Comparison of ENCODE assay signal across 23 cellular contexts in genomic region chr12:3810016-3810370, GRCh38. TPM values are rescaled to one million over a fixed set of nuclear protein-coding genes. Genes with fewer than 3 reads are reported as not detected.
DNase-seq lines count a peak whose midpoint lies in the region; ATAC-seq, FAIRE-seq and TF ChIP-seq lines count a peak whose summit lies in the region.
"Had no signal": no experiment of that assay in that cellular context is flagged by ENCODE, and none has a peak within 500 bp of the region (broad histone marks: within the 10 kb centered on the region; RNA-seq: fewer than 3 reads in every experiment).

No MANE protein-coding gene starts in this region.

- peak; percentile 9 for FAIRE-seq in urothelium cell line (lab: Jason Lieb, UNC)
- FAIRE-seq: A549, GM12892, GM18507, H54, K562 had no signal

- no peak for DNase-seq in activated naive CD4-positive, alpha-beta T cell treated with anti-CD3 and anti-CD28 coated beads, Interleukin-2, amount 10 ng/mL, durations not matched to agents 7 days and 5 days
- DNase-seq in activated B cell treated with CpG ODN at 0.5 μM for 24 hours (no peak), memory B cell (ENCODE audit: low spot score in 2 of 2) (no peak), urothelium cell line (ENCODE audit: low spot score) (no peak), WERI-Rb-1 (no peak)
- DNase-seq: AML-193; CD4-positive, alpha-beta memory T cell; DMS153; DMS79; GDM1; GM23248; HFFc6 had no signal

- peaks cover 5% of the 10 kb centered on the region; the same call in 1 of the 2 replicates for H3K36me3 ChIP-seq in WERI-Rb-1

- CTCF ChIA-PET in activated naive CD4-positive, alpha-beta T cell treated with anti-CD3 and anti-CD28 coated beads, Interleukin-2, amount 10 ng/mL, durations not matched to agents 7 days and 5 days (lab: Charles Lee), result interaction anchor here (7.9 kb wide), 1 partner anchor 511 kb away, joined by 84 read pairs; no protein-coding TSS in a partner anchor
- CTCF ChIA-PET in activated B cell treated with CpG ODN at 0.5 μM for 24 hours (lab: Charles Lee), result no interaction called here

- H3K4me3 Mint-ChIP-seq in activated naive CD4-positive, alpha-beta T cell treated with anti-CD3 and anti-CD28 coated beads, Interleukin-2, amount 50 U/mL, for 24 hours, result no peak overlapping the region
- no peak overlapping the region for H3K4me3 Mint-ChIP-seq in activated naive CD4-positive, alpha-beta T cell treated with anti-CD3 and anti-CD28 coated beads, Interleukin-2, amount 10 ng/mL, durations not matched to agents 7 days and 5 days
- no peak overlapping the region for H3K4me3 Mint-ChIP-seq in activated B cell treated with CpG ODN at 0.5 μM for 24 hours
- H3K4me3 Mint-ChIP-seq in memory B cell, result no peak overlapping the region
- H3K4me3 Mint-ChIP-seq: CD4-positive, alpha-beta memory T cell; HFFc6 had no signal

- no peaks in the 10 kb centered on the region for H3K9me3 ChIP-seq in WERI-Rb-1 (ENCODE audit: severe bottlenecking)
- H3K9me3 ChIP-seq: A549 had no signal

- peaks cover 34% of the 10 kb centered on the region for H3K4me1 Mint-ChIP-seq in activated naive CD4-positive, alpha-beta T cell treated with anti-CD3 and anti-CD28 coated beads, Interleukin-2, amount 50 U/mL, for 24 hours
- H3K4me1 Mint-ChIP-seq in activated naive CD4-positive, alpha-beta T cell treated with anti-CD3 and anti-CD28 coated beads, Interleukin-2, amount 10 ng/mL, durations not matched to agents 7 days and 5 days, result peaks cover 2% of the 10 kb centered on the region
- H3K4me1 Mint-ChIP-seq in activated B cell treated with CpG ODN at 0.5 μM for 24 hours (peaks cover 7% of the 10 kb centered on the region), memory B cell (peaks cover 5% of the 10 kb centered on the region)

- no peak overlapping the region for H3K4me3 ChIP-seq in WERI-Rb-1 (ENCODE audit: low read depth, low read length)
- H3K4me3 ChIP-seq: A549, GM23248, K562 had no signal

- H3K27me3 Mint-ChIP-seq in activated naive CD4-positive, alpha-beta T cell treated with anti-CD3 and anti-CD28 coated beads, Interleukin-2, amount 50 U/mL, for 24 hours, result no peaks in the 10 kb centered on the region
- no peaks in the 10 kb centered on the region for H3K27me3 Mint-ChIP-seq in activated naive CD4-positive, alpha-beta T cell treated with anti-CD3 and anti-CD28 coated beads, Interleukin-2, amount 10 ng/mL, durations not matched to agents 7 days and 5 days
- no peaks in the 10 kb centered on the region for H3K27me3 Mint-ChIP-seq in activated B cell treated with CpG ODN at 0.5 μM for 24 hours
- no peaks in the 10 kb centered on the region for H3K27me3 Mint-ChIP-seq in memory B cell
- H3K27me3 Mint-ChIP-seq: CD4-positive, alpha-beta memory T cell had no signal

- H3K9me3 Mint-ChIP-seq in activated naive CD4-positive, alpha-beta T cell treated with anti-CD3 and anti-CD28 coated beads, Interleukin-2, amount 50 U/mL, for 24 hours, result no peaks in the 10 kb centered on the region
- no peaks in the 10 kb centered on the region for H3K9me3 Mint-ChIP-seq in activated naive CD4-positive, alpha-beta T cell treated with anti-CD3 and anti-CD28 coated beads, Interleukin-2, amount 10 ng/mL, durations not matched to agents 7 days and 5 days
- H3K9me3 Mint-ChIP-seq in activated B cell treated with CpG ODN at 0.5 μM for 24 hours (no peaks in the 10 kb centered on the region), memory B cell (peaks cover 3% of the 10 kb centered on the region)
- H3K9me3 Mint-ChIP-seq: CD4-positive, alpha-beta memory T cell; HFFc6 had no signal

- no peak for TF ChIP-seq CTCF in activated B cell treated with CpG ODN at 0.5 μM for 24 hours (IDR thresholded peaks at IDR 0.05)
- no peak for TF ChIP-seq CTCF in WERI-Rb-1 (IDR thresholded peaks at IDR 0.05; ENCODE audit: low read depth, low read length)

- no peak for ATAC-seq in activated B cell treated with CpG ODN at 0.5 μM for 24 hours (ENCODE audit: low read depth)
- no peak for ATAC-seq in memory B cell (ENCODE audit: low read depth)
- no peak for ATAC-seq in GM21423 (IDR thresholded peaks at IDR 0.05; ENCODE audit: unreplicated experiment)
- ATAC-seq in GM18520 (IDR thresholded peaks at IDR 0.05; ENCODE audit: unreplicated experiment), result no peak
- ATAC-seq: A549, HCT116, K562 had no signal

- POLR2A ChIA-PET in activated B cell treated with CpG ODN at 0.5 μM for 24 hours (lab: Charles Lee), result interaction anchor here (0.6 kb wide), 1 partner anchor 54 kb away, joined by 3 read pairs; no protein-coding TSS in a partner anchor

- no peaks in the 10 kb centered on the region for H3K27me3 ChIP-seq in WERI-Rb-1 (ENCODE audit: insufficient read depth, low read depth, severe bottlenecking)

- intact Hi-C loops in activated B cell treated with CpG ODN at 0.5 μM for 24 hours (cut with micrococcal nuclease), result no loop called here

- H3K27ac Mint-ChIP-seq in activated naive CD4-positive, alpha-beta T cell treated with anti-CD3 and anti-CD28 coated beads, Interleukin-2, amount 50 U/mL, for 24 hours, result peak overlapping the region; percentile 48
- no peak overlapping the region for H3K27ac Mint-ChIP-seq in activated naive CD4-positive, alpha-beta T cell treated with anti-CD3 and anti-CD28 coated beads, Interleukin-2, amount 10 ng/mL, durations not matched to agents 7 days and 5 days
- H3K27ac Mint-ChIP-seq in activated B cell treated with CpG ODN at 0.5 μM for 24 hours (peak overlapping the region; percentile 30), memory B cell (peak overlapping the region; percentile 74)
- H3K27ac Mint-ChIP-seq: HFFc6 had no signal

- H3K36me3 Mint-ChIP-seq in activated naive CD4-positive, alpha-beta T cell treated with anti-CD3 and anti-CD28 coated beads, Interleukin-2, amount 50 U/mL, for 24 hours, result peaks cover 19% of the 10 kb centered on the region
- peaks cover 37% of the 10 kb centered on the region for H3K36me3 Mint-ChIP-seq in activated naive CD4-positive, alpha-beta T cell treated with anti-CD3 and anti-CD28 coated beads, Interleukin-2, amount 10 ng/mL, durations not matched to agents 7 days and 5 days
- peaks cover 48% of the 10 kb centered on the region for H3K36me3 Mint-ChIP-seq in activated B cell treated with CpG ODN at 0.5 μM for 24 hours (ENCODE audit: low read depth)
- peaks cover 32% of the 10 kb centered on the region for H3K36me3 Mint-ChIP-seq in memory B cell

- H3K27ac ChIP-seq in WERI-Rb-1, result no peak overlapping the region
- H3K27ac ChIP-seq: 22Rv1, A549, C4-2B, GM23248 had no signal

RNA-seq across cellular contexts. Expression of gene CRACR2A, which starts 57.1 kb away (rescaled TPM):
- 22.7 and 25.8 TPM in 2 replicates for total RNA-seq in activated B cell treated with CpG ODN at 0.5 μM for 24 hours
